Comparison of ENCODE assay signal across 16 cellular contexts in genomic region chr6:166318649-166319600, GRCh38. TPM values are rescaled to one million over a fixed set of nuclear protein-coding genes. Genes with fewer than 3 reads are reported as not detected.
DNase-seq lines count a peak whose midpoint lies in the region; ATAC-seq and TF ChIP-seq lines count a peak whose summit lies in the region.
"Had no signal": no experiment of that assay in that cellular context is flagged by ENCODE, and none has a peak within 500 bp of the region (broad histone marks: within the 10 kb centered on the region; RNA-seq: fewer than 3 reads in every experiment).

No MANE protein-coding gene starts in this region.

- H3K9ac ChIP-seq in skeletal muscle satellite cell (ENCODE audit: low read depth, low read length): peak overlapping the region; percentile 49

- no peaks in the 10 kb centered on the region for H3K9me3 Mint-ChIP-seq in activated T-cell treated with anti-CD3 and anti-CD28 coated beads, Interleukin-2, amount 50 U/mL, for 24 hours
- no peaks in the 10 kb centered on the region for H3K9me3 Mint-ChIP-seq in activated CD8-positive, alpha-beta T cell treated with anti-CD3 and anti-CD28 coated beads, Interleukin-2, amount 10 ng/mL, durations not matched to agents 7 days and 5 days (ENCODE audit: insufficient read depth)

- H3K36me3 ChIP-seq in skeletal muscle satellite cell (ENCODE audit: insufficient read depth, low read length) (peaks cover 20% of the 10 kb centered on the region), thyroid gland (peaks cover 13 to 18% of the 10 kb centered on the region in 2 donors)

- H3K27ac ChIP-seq in thyroid gland: no peak overlapping the region
- H3K27ac ChIP-seq: psoas muscle had no signal

- TF ChIP-seq CTCF in thyroid gland (IDR thresholded peaks at IDR 0.05): no peak

- H3K27ac Mint-ChIP-seq in activated T-cell treated with anti-CD3 and anti-CD28 coated beads, Interleukin-2, amount 50 U/mL, for 24 hours: peak overlapping the region; percentile 26
- no peak overlapping the region for H3K27ac Mint-ChIP-seq in activated CD8-positive, alpha-beta T cell treated with anti-CD3 and anti-CD28 coated beads, Interleukin-2, amount 10 ng/mL, durations not matched to agents 7 days and 5 days

- H3K4me3 ChIP-seq in skeletal muscle satellite cell (ENCODE audit: low read length) (peak overlapping the region; percentile 10), thyroid gland (replicated peaks in 1 of 3) (no peak overlapping the region)
- H3K4me3 ChIP-seq: psoas muscle had no signal

- H3K27me3 ChIP-seq in skeletal muscle satellite cell (ENCODE audit: control insufficient read depth, insufficient read depth, low read length) (no peaks in the 10 kb centered on the region), thyroid gland (no peaks in the 10 kb centered on the region)

- H3K4me3 Mint-ChIP-seq in activated T-cell treated with anti-CD3 and anti-CD28 coated beads, Interleukin-2, amount 50 U/mL, for 24 hours: no peak overlapping the region
- H3K4me3 Mint-ChIP-seq in activated CD8-positive, alpha-beta T cell treated with anti-CD3 and anti-CD28 coated beads, Interleukin-2, amount 10 ng/mL, durations not matched to agents 7 days and 5 days: no peak overlapping the region

- peaks cover 49% of the 10 kb centered on the region for H3K36me3 Mint-ChIP-seq in activated T-cell treated with anti-CD3 and anti-CD28 coated beads, Interleukin-2, amount 50 U/mL, for 24 hours (ENCODE audit: low read depth)
- peaks cover 7% of the 10 kb centered on the region for H3K36me3 Mint-ChIP-seq in activated CD8-positive, alpha-beta T cell treated with anti-CD3 and anti-CD28 coated beads, Interleukin-2, amount 10 ng/mL, durations not matched to agents 7 days and 5 days (ENCODE audit: low read depth)

- DNase-seq in activated T-cell treated with anti-CD3 and anti-CD28 coated beads, Interleukin-2, amount 50 U/mL, for 24 hours: no peak
- no peak for DNase-seq in activated T-cell treated with anti-CD3 and anti-CD28 coated beads, Interleukin-2, amount 50 U/mL, for 48 hours
- DNase-seq in OCI-M1 (lab: John Stamatoyannopoulos, UW) (peak; percentile 55), glomerular visceral epithelial cell (ENCODE audit: extremely low spot score) (peak; percentile 35), thyroid gland (no peak), activated T-cell treated with anti-CD3 and anti-CD28 coated beads for 4 hours (no peak)
- no peak for DNase-seq in activated CD8-positive, alpha-beta T cell treated with anti-CD3 and anti-CD28 coated beads, Interleukin-2, amount 10 ng/mL, durations not matched to agents 7 days and 5 days
- DNase-seq: activated CD4-positive, alpha-beta T cell treated with anti-CD3 and anti-CD28 coated beads, Interleukin-2, amount 50 U/mL, for 4 hours; activated naive CD4-positive, alpha-beta T cell treated with anti-CD3 and anti-CD28 coated beads, Interleukin-2, amount 50 U/mL, for 16 hours; DMS79; NCI-H187 treated with DMSO at 0.1 percent for 48 hours; psoas muscle; stimulated activated CD4-positive, alpha-beta T cell treated with anti-CD3 and anti-CD28 coated beads, Interleukin-2, amount 100 ng/mL, for 48 hours; stimulated activated naive CD4-positive, alpha-beta T cell treated with Interleukin-2 at 50 U/mL for 16 hours; T-helper 2 cell had no signal

- H3K4me1 ChIP-seq in skeletal muscle satellite cell (ENCODE audit: control insufficient read depth, insufficient read depth, low read length) (peaks cover 18% of the 10 kb centered on the region), thyroid gland (no peaks in the 10 kb centered on the region)
- H3K4me1 ChIP-seq: psoas muscle had no signal

- POLR2A ChIA-PET in activated CD8-positive, alpha-beta T cell treated with anti-CD3 and anti-CD28 coated beads, Interleukin-2, amount 10 ng/mL, durations not matched to agents 7 days and 5 days (lab: Charles Lee): no interaction called here

- no peak for TF ChIP-seq POLR2A in thyroid gland (IDR thresholded peaks at IDR 0.05)

- WGBS in thyroid gland, 2 donors: 88 to 89% methylated on average over 18 of the region's 18 CpGs

- peak overlapping the region; percentile 53 for H3K4me2 ChIP-seq in skeletal muscle satellite cell (ENCODE audit: low read length)

- no peak for ATAC-seq in activated CD8-positive, alpha-beta T cell treated with anti-CD3 and anti-CD28 coated beads, Interleukin-2, amount 10 ng/mL, durations not matched to agents 7 days and 5 days

- intact Hi-C loops in thyroid gland (cut with DNase I): no loop called here

- H3K27me3 Mint-ChIP-seq in activated T-cell treated with anti-CD3 and anti-CD28 coated beads, Interleukin-2, amount 50 U/mL, for 24 hours: no peaks in the 10 kb centered on the region
- peaks cover 4% of the 10 kb centered on the region for H3K27me3 Mint-ChIP-seq in activated CD8-positive, alpha-beta T cell treated with anti-CD3 and anti-CD28 coated beads, Interleukin-2, amount 10 ng/mL, durations not matched to agents 7 days and 5 days (ENCODE audit: low read depth)

- H3K9me3 ChIP-seq in skeletal muscle satellite cell (replicated peaks; ENCODE audit: low read length): no peaks in the 10 kb centered on the region
- no peaks in the 10 kb centered on the region for H3K9me3 ChIP-seq in thyroid gland
- H3K9me3 ChIP-seq: psoas muscle had no signal

- H3K4me1 Mint-ChIP-seq in activated T-cell treated with anti-CD3 and anti-CD28 coated beads, Interleukin-2, amount 50 U/mL, for 24 hours (ENCODE audit: low read depth): no peaks in the 10 kb centered on the region
- no peaks in the 10 kb centered on the region for H3K4me1 Mint-ChIP-seq in activated CD8-positive, alpha-beta T cell treated with anti-CD3 and anti-CD28 coated beads, Interleukin-2, amount 10 ng/mL, durations not matched to agents 7 days and 5 days (ENCODE audit: low read depth)

- CTCF ChIA-PET in activated CD8-positive, alpha-beta T cell treated with anti-CD3 and anti-CD28 coated beads, Interleukin-2, amount 10 ng/mL, durations not matched to agents 7 days and 5 days (lab: Charles Lee): interaction anchor here (0.9 to 2.6 kb wide), 6 partner anchors 63 to 1032 kb away, joined by 3 to 8 read pairs (median 4); no protein-coding TSS in a partner anchor

RNA-seq across cellular contexts. Expression of gene PRR18, which starts 10.7 kb away (rescaled TPM):
- not detected in 2 replicates for total RNA-seq in skeletal muscle satellite cell (2012; rRNA removed)
- not detected for total RNA-seq in activated CD8-positive, alpha-beta T cell treated with anti-CD3 and anti-CD28 coated beads, Interleukin-2, amount 10 ng/mL, durations not matched to agents 7 days and 5 days
- total RNA-seq in thyroid gland: under 1 TPM in 3 of 4 donors, not detected in 1; 0.21 to 0.67 (median 0.59) TPM
- total RNA-seq: psoas muscle had no signal

RNA-seq across cellular contexts. Expression of gene SFT2D1, which starts 23.4 kb away (rescaled TPM):
- 36.2 and 44.1 TPM in 2 replicates for total RNA-seq in skeletal muscle satellite cell (2012; rRNA removed)
- 10 to 100 TPM; 27.7 to 30.5 TPM for total RNA-seq in activated CD8-positive, alpha-beta T cell treated with anti-CD3 and anti-CD28 coated beads, Interleukin-2, amount 10 ng/mL, durations not matched to agents 7 days and 5 days
- total RNA-seq in thyroid gland: 10 to 100 TPM; 36.8 to 53.5 (median 48.4) TPM

Comparison
In these comparisons a context has a peak if more than half of its experiments do, and no peak if none do; other contexts are left out.
1. DNase-seq: peak in OCI-M1 (single experiment) and glomerular visceral epithelial cell (single experiment); none in activated T-cell treated with anti-CD3 and anti-CD28 coated beads, Interleukin-2, amount 50 U/mL, for 24 hours (single experiment), activated T-cell treated with anti-CD3 and anti-CD28 coated beads, Interleukin-2, amount 50 U/mL, for 48 hours (0 of 2), activated CD8-positive, alpha-beta T cell treated with anti-CD3 and anti-CD28 coated beads, Interleukin-2, amount 10 ng/mL, durations not matched to agents 7 days and 5 days (single experiment), thyroid gland (0 of 2) and activated T-cell treated with anti-CD3 and anti-CD28 coated beads for 4 hours (single experiment).